ENCODE assay signal across 1 cellular context in the genomic region with DNA sequence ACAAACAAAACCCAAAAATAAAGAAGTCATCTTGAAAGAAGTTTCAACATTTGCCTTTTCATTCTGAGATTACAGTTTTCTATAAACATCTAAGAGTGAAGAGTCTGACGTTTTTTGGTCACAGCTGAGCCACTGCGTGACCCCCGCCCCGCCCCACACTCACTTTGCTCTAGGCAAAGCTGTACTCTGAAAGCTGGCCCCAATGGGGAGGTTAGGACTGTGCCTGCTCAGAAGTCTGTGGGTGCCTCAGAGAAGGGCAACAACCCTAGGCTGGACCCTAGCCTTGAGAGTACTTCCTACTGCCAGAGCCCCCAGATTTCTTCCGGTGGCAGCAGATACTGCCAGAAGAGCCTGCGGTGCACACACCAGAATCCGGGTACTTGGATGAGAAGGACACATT.
TF ChIP-seq lines count a peak whose summit lies in the region.

No MANE protein-coding gene starts in this region.

TF ChIP-seq in GM23338, 12 proteins besides CTCF, POLR2A, EP300 and RAD21 (continued from another document):
- no peak for TF ChIP-seq ZNF462 (CRISPR knock-in tag; IDR thresholded peaks at IDR 0.05)
- TF ChIP-seq EZH2phosphoT487 (IDR thresholded peaks at IDR 0.05; ENCODE audit: unreplicated experiment) = no peak
- TF ChIP-seq EZH2 (IDR thresholded peaks at IDR 0.05; ENCODE audit: low read depth, unreplicated experiment) = no peak
- no peak for TF ChIP-seq NANOG (IDR thresholded peaks at IDR 0.05; ENCODE audit: borderline replicate concordance)
- TF ChIP-seq, protein P1, sequence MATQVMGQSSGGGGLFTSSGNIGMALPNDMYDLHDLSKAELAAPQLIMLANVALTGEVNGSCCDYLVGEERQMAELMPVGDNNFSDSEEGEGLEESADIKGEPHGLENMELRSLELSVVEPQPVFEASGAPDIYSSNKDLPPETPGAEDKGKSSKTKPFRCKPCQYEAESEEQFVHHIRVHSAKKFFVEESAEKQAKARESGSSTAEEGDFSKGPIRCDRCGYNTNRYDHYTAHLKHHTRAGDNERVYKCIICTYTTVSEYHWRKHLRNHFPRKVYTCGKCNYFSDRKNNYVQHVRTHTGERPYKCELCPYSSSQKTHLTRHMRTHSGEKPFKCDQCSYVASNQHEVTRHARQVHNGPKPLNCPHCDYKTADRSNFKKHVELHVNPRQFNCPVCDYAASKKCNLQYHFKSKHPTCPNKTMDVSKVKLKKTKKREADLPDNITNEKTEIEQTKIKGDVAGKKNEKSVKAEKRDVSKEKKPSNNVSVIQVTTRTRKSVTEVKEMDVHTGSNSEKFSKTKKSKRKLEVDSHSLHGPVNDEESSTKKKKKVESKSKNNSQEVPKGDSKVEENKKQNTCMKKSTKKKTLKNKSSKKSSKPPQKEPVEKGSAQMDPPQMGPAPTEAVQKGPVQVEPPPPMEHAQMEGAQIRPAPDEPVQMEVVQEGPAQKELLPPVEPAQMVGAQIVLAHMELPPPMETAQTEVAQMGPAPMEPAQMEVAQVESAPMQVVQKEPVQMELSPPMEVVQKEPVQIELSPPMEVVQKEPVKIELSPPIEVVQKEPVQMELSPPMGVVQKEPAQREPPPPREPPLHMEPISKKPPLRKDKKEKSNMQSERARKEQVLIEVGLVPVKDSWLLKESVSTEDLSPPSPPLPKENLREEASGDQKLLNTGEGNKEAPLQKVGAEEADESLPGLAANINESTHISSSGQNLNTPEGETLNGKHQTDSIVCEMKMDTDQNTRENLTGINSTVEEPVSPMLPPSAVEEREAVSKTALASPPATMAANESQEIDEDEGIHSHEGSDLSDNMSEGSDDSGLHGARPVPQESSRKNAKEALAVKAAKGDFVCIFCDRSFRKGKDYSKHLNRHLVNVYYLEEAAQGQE (IDR thresholded peaks at IDR 0.05; ENCODE audit: unreplicated experiment) = no peak
- no peak for TF ChIP-seq ZNF331 (CRISPR knock-in tag; IDR thresholded peaks at IDR 0.05; ENCODE audit: low read depth)
- TF ChIP-seq STAT1 (IDR thresholded peaks at IDR 0.05; ENCODE audit: unreplicated experiment) = no peak
- TF ChIP-seq CREB1 (CRISPR knock-in tag; IDR thresholded peaks at IDR 0.05; ENCODE audit: low read depth) = no peak
- TF ChIP-seq POLR2AphosphoS5 (IDR thresholded peaks at IDR 0.05; ENCODE audit: low read depth) = no peak
- TF ChIP-seq ZNF114 (CRISPR knock-in tag; IDR thresholded peaks at IDR 0.05) = no peak
- no peak for TF ChIP-seq ETS1 (IDR thresholded peaks at IDR 0.05)
